19 cellular contexts compared by ENCODE assay signal in genomic region chr18:44514106-44514505, GRCh38.
"Had no signal": no experiment of that assay in that cellular context is flagged by ENCODE, and none has a peak within 500 bp of the region (broad histone marks: within the 10 kb centered on the region; RNA-seq: fewer than 3 reads in every experiment).

No MANE protein-coding gene starts in this region.

- H3K27ac ChIP-seq: esophagus squamous epithelium, gastrocnemius medialis, lower lobe of right lung, prostate gland, right atrium auricular region, testis, tibial artery had no signal

- H3K4me3 ChIP-seq: esophagus squamous epithelium, gastrocnemius medialis, lower lobe of right lung, prostate gland, right atrium auricular region, testis, tibial artery had no signal

- H3K36me3 ChIP-seq: esophagus squamous epithelium, gastrocnemius medialis, lower lobe of right lung, prostate gland, right atrium auricular region, tibial artery had no signal

- H3K4me1 ChIP-seq: esophagus squamous epithelium, gastrocnemius medialis, lower lobe of right lung, prostate gland, right atrium auricular region, testis, tibial artery had no signal

- DNase-seq: cortex of kidney; effector memory CD8-positive, alpha-beta T cell; erythroblast; esophagus squamous epithelium; gastrocnemius medialis; head of caudate nucleus; left ventricle myocardium superior; lower lobe of right lung; naive thymus-derived CD8-positive, alpha-beta T cell; nephron progenitor cell; nucleus accumbens; stimulated activated CD4-positive, alpha-beta T cell treated with anti-CD3 and anti-CD28 coated beads, Interleukin-4, amount 100 ng/mL, for 4 hours; stimulated activated naive CD8-positive, alpha-beta T cell treated with anti-CD3 and anti-CD28 coated beads, Interleukin-15, Interleukin-2, amounts not matched to agents 100 U/mL and 50 U/mL, for 24 hours; substantia nigra; testis; tibial artery had no signal

- ATAC-seq: effector memory CD8-positive, alpha-beta T cell; gastrocnemius medialis; left ventricle myocardium superior; lower lobe of right lung; naive thymus-derived CD8-positive, alpha-beta T cell; sciatic nerve; stimulated activated naive CD8-positive, alpha-beta T cell treated with anti-CD3 and anti-CD28 coated beads, Interleukin-15, Interleukin-2, amounts not matched to agents 100 U/mL and 50 U/mL, for 24 hours had no signal

- H3K9me3 ChIP-seq: esophagus squamous epithelium, gastrocnemius medialis, lower lobe of right lung, prostate gland, right atrium auricular region, testis, tibial artery had no signal

- H3K27me3 ChIP-seq: esophagus squamous epithelium, gastrocnemius medialis, right atrium auricular region, testis, tibial artery had no signal
